Comparison of ENCODE assay signal across 8 cellular contexts in the genomic region with DNA sequence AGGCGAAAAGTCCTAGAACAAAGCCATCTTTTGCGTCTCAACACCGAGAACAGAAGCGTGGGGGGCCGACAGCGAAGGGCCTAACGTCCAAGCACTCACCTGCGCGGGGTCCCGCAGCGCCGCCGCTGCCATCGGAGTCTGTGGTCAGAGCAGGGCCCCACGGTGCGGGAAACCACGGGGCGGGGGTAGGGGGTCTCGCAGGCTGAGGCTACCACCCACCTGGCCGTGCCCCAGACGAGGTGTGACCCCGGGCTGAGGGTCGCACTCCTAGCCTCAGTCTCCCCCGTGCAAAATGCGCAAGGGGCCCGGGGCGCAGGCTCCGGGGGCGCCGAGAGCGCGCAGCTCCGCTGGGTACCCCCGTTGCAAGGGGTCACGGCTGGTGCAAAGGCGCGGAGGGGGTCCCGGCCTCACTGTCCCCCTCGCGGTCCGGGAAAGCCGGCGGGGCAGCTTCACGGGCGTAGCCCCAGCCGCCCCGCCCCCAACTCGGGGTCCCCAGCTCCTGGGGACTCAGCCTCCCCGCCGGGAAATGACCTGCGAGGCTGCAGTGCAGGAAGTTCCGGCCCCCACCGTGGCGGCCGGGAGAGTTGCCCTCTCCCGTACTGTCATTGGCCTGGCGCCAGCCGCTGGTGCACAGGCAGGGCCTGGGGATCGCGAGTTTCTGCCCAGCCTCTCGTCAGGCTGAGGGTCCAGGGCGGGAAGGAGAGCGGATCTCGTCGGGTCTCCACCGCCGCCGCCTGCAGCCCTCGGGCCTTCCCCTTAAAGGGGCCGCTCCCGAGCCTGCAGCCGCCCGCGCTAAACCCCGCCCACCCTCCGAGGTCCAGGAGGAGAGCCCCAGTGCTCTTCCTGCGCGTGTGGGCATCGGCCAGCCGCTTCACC. TPM values are rescaled to one million over a fixed set of nuclear protein-coding genes. Genes with fewer than 3 reads are reported as not detected.
DNase-seq lines count a peak whose midpoint lies in the region; ATAC-seq, FAIRE-seq and TF ChIP-seq lines count a peak whose summit lies in the region.

ZNF792 (minus strand) TSS at position 699 of the 876 bp plus-strand sequence; CDS start at position 132, 567 bp downstream.

- no peak for TF ChIP-seq CTCF in AG09309 (IDR thresholded peaks at IDR 0.05; ENCODE audit: control insufficient read depth, insufficient read depth, low read depth, low read length, missing control alignments)
- TF ChIP-seq CTCF in tibial artery (IDR thresholded peaks at IDR 0.05), result no peak

- FAIRE-seq in RCC 7860 (lab: Jason Lieb, UNC), result no peak

- H2BK12ac ChIP-seq in neuronal stem cell (ENCODE audit: low read length), result no peak within 1 kb of the TSS

- H3K36me3 ChIP-seq in neuronal stem cell (replicated peaks in 1 of 2; ENCODE audit: control insufficient read depth in 2 of 2, insufficient read depth in 2 of 2, low read length in 2 of 2) (peaks cover 13 to 16% of the 10 kb centered on the region in 2 donors), tibial artery (peaks cover 20 to 28% (median 24%) of the 10 kb centered on the region in 3 donors)

- H4K8ac ChIP-seq in neuronal stem cell (ENCODE audit: low read depth, low read length), result no peak within 1 kb of the TSS

- H3K9me3 ChIP-seq in neuronal stem cell (replicated peaks in 1 of 2; ENCODE audit: control insufficient read depth in 2 of 2, insufficient read depth in 1 of 2, low read depth in 1 of 2, low read length in 2 of 2) (peaks cover 16 to 44% of the 10 kb centered on the region in 2 donors), tibial artery (peaks cover 0 to 26% (median 25%) of the 10 kb centered on the region in 3 donors)

- H2AK5ac ChIP-seq in neuronal stem cell (ENCODE audit: low read depth, low read length), result peak within 1 kb of the TSS; percentile 57

- peak within 1 kb of the TSS; percentile 98 for H2AFZ ChIP-seq in neuronal stem cell (ENCODE audit: low read length)

- H3K4me3 ChIP-seq in AG09309 (ENCODE audit: control insufficient read depth, low read depth, low read length) (peak within 1 kb of the TSS; percentile 87), neuronal stem cell (ENCODE audit: low read length in 2 of 2) (peak within 1 kb of the TSS; percentile 72 to 87), tibial artery (peak within 1 kb of the TSS; percentile 84 to 89)

- peak within 1 kb of the TSS; percentile 96 for H3K9ac ChIP-seq in neuronal stem cell (ENCODE audit: low read depth, low read length, poor library complexity)

- H3K14ac ChIP-seq in neuronal stem cell (ENCODE audit: low read length), result peak within 1 kb of the TSS; percentile 63

- no CpG with 5 or more reads among the region's 80 CpGs for WGBS in neuronal stem cell (ENCODE audit: extremely low coverage in 2 of 2, insufficient read length in 2 of 2, insufficient replicate concordance in 1 of 2), 2 donors

- no peak within 1 kb of the TSS for H2BK15ac ChIP-seq in neuronal stem cell (ENCODE audit: low read length)

- H3K4me1 ChIP-seq in neuronal stem cell (ENCODE audit: control insufficient read depth in 2 of 2, insufficient read depth in 1 of 2, low read depth in 1 of 2, low read length in 2 of 2), result peaks cover 0 to 5% of the 10 kb centered on the region in 2 donors
- H3K4me1 ChIP-seq in tibial artery, result peaks cover 0 to 26% (median 12%) of the 10 kb centered on the region in 4 donors

- peak within 1 kb of the TSS; percentile 31 for H2BK5ac ChIP-seq in neuronal stem cell (ENCODE audit: low read length)

- H4K91ac ChIP-seq in neuronal stem cell (ENCODE audit: low read depth, low read length, poor library complexity), result no peak within 1 kb of the TSS

- intact Hi-C loops in tibial artery (cut with DNase I; ENCODE audit: low total_unique reads), result no loop called here

- peak within 1 kb of the TSS; percentile 96 for H3K4ac ChIP-seq in neuronal stem cell (ENCODE audit: low read length)

- peak within 1 kb of the TSS; percentile 86 for H3K23ac ChIP-seq in neuronal stem cell (ENCODE audit: low read depth, low read length, poor library complexity)

- H3K27ac ChIP-seq in neuronal stem cell (replicated peaks; ENCODE audit: low read length) (peak within 1 kb of the TSS; percentile 25), tibial artery (peak within 1 kb of the TSS; percentile 48 to 60)

- H3K27me3 ChIP-seq in neuronal stem cell (ENCODE audit: control insufficient read depth in 3 of 3, insufficient read depth in 3 of 3, low read depth in 1 of 3, low read length in 3 of 3) (peaks cover 0 to 2% (median 0%) of the 10 kb centered on the region in 3 experiments), tibial artery (no peaks in the 10 kb centered on the region)

- H3K79me1 ChIP-seq in neuronal stem cell (ENCODE audit: low read depth, low read length), result peaks cover 2% of the 10 kb centered on the region

- DNase-seq in AG09309 (ENCODE audit: low read depth), result no peak
- DNase-seq in HPDE6-E6E7 (ENCODE audit: extremely low spot score), result peak; percentile 23
- peak; percentile 6 for DNase-seq in RCC 7860 (ENCODE audit: low spot score)
- peak; percentile 24 for DNase-seq in activated gamma-delta T cell treated with anti-CD3 and anti-CD28 coated beads, Interleukin-2, amount 50 U/mL, for 16 hours (ENCODE audit: low read depth)
- DNase-seq in germinal center (ENCODE audit: low spot score), result peak; percentile 73
- peak; percentile 40 for DNase-seq in neuronal stem cell (ENCODE audit: low spot score)
- peak; percentile 58 to 78 for DNase-seq in tibial artery

- H2BK120ac ChIP-seq in neuronal stem cell (ENCODE audit: low read depth, low read length), result peak within 1 kb of the TSS; percentile 16

- ATAC-seq in GM19023 (IDR thresholded peaks at IDR 0.05; ENCODE audit: unreplicated experiment), result peak; percentile 72

- H3K4me2 ChIP-seq in neuronal stem cell (ENCODE audit: insufficient read depth, low read length, poor library complexity, severe bottlenecking), result peak within 1 kb of the TSS; percentile 93

- peak within 1 kb of the TSS; percentile 95 for H3K18ac ChIP-seq in neuronal stem cell (ENCODE audit: low read length)

RNA-seq across cellular contexts. Expression of gene ZNF792, which starts in this region (rescaled TPM):
- polyA plus RNA-seq in neuronal stem cell (2013, experiment 1 of 2), result 2.9 TPM
- polyA plus RNA-seq in neuronal stem cell (2013, experiment 2 of 2), result 2.7 TPM
